28 cellular contexts compared by ENCODE assay signal in genomic region chr20:63241272-63241671, GRCh38. TPM values are rescaled to one million over a fixed set of nuclear protein-coding genes. Genes with fewer than 3 reads are reported as not detected.
"Had no signal": no experiment of that assay in that cellular context is flagged by ENCODE, and none has a peak within 500 bp of the region (broad histone marks: within the 10 kb centered on the region; RNA-seq: fewer than 3 reads in every experiment).

No MANE protein-coding gene starts in this region.

- H3K4me3 ChIP-seq: cardiac muscle cell, dorsolateral prefrontal cortex, lower lobe of right lung, tibial nerve, uterus had no signal

- H3K4me1 ChIP-seq: foreskin keratinocyte, lower lobe of right lung, uterus had no signal

- H3K27me3 ChIP-seq: cardiac muscle cell, foreskin keratinocyte, tibial nerve, uterus had no signal

- H3K27ac Mint-ChIP-seq: activated B cell treated with CpG ODN at 0.5 μM for 24 hours; activated CD4-positive, alpha-beta T cell treated with anti-CD3 and anti-CD28 coated beads, Interleukin-2, amount 10 ng/mL, durations not matched to agents 24 days and 14 days; activated CD8-positive, alpha-beta T cell treated with anti-CD3 and anti-CD28 coated beads for 36 hours; activated naive CD8-positive, alpha-beta T cell treated with anti-CD3 and anti-CD28 coated beads, Interleukin-2, amount 10 ng/mL, durations not matched to agents 7 days and 5 days; activated T-helper 2 cell treated with anti-CD3 and anti-CD28 coated beads, Interferon-gamma antibody, Interleukin-2, Interleukin-4, amounts not matched to agents 10 μg/mL and 5 μg/mL and 100 μg/mL, durations not matched to agents 14 hours and 24 hours and 36 hours; mesothelial cell of epicardium; nephron; progenitor cell of endocrine pancreas had no signal

- H3K9me3 Mint-ChIP-seq: activated B cell treated with CpG ODN at 0.5 μM for 24 hours; activated CD4-positive, alpha-beta T cell treated with anti-CD3 and anti-CD28 coated beads, Interleukin-2, amount 10 ng/mL, durations not matched to agents 24 days and 14 days; activated CD8-positive, alpha-beta T cell treated with anti-CD3 and anti-CD28 coated beads for 36 hours; activated naive CD8-positive, alpha-beta T cell treated with anti-CD3 and anti-CD28 coated beads, Interleukin-2, amount 10 ng/mL, durations not matched to agents 7 days and 5 days; activated T-helper 2 cell treated with anti-CD3 and anti-CD28 coated beads, Interferon-gamma antibody, Interleukin-2, Interleukin-4, amounts not matched to agents 10 μg/mL and 5 μg/mL and 100 μg/mL, durations not matched to agents 14 hours and 24 hours and 36 hours; mesothelial cell of epicardium; nephron had no signal

- H3K36me3 ChIP-seq: cardiac muscle cell, lower lobe of right lung, tibial nerve, uterus had no signal

- H3K9me3 ChIP-seq: lower lobe of right lung, tibial nerve, uterus had no signal

- H3K4me3 Mint-ChIP-seq: activated B cell treated with CpG ODN at 0.5 μM for 24 hours; activated CD4-positive, alpha-beta T cell treated with anti-CD3 and anti-CD28 coated beads, Interleukin-2, amount 10 ng/mL, durations not matched to agents 24 days and 14 days; activated CD8-positive, alpha-beta T cell treated with anti-CD3 and anti-CD28 coated beads for 36 hours; activated naive CD8-positive, alpha-beta T cell treated with anti-CD3 and anti-CD28 coated beads, Interleukin-2, amount 10 ng/mL, durations not matched to agents 7 days and 5 days; mesothelial cell of epicardium; nephron had no signal

- H3K36me3 Mint-ChIP-seq: activated naive CD8-positive, alpha-beta T cell treated with anti-CD3 and anti-CD28 coated beads, Interleukin-2, amount 10 ng/mL, durations not matched to agents 7 days and 5 days; mesothelial cell of epicardium had no signal

- ATAC-seq: activated CD8-positive, alpha-beta T cell treated with anti-CD3 and anti-CD28 coated beads for 36 hours; foreskin keratinocyte; left colon; lower lobe of right lung; stimulated activated naive CD8-positive, alpha-beta T cell treated with anti-CD3 and anti-CD28 coated beads, Interleukin-15, Interleukin-2, amounts not matched to agents 100 U/mL and 50 U/mL, for 24 hours had no signal

- DNase-seq: activated B cell treated with CpG ODN at 0.5 μM for 24 hours; activated CD4-positive, alpha-beta T cell treated with anti-CD3 and anti-CD28 coated beads, Interleukin-2, amount 10 ng/mL, durations not matched to agents 24 days and 14 days; activated CD8-positive, alpha-beta T cell treated with anti-CD3 and anti-CD28 coated beads for 36 hours; activated naive CD4-positive, alpha-beta T cell treated with Interleukin-2 at 50 U/mL for 16 hours; activated naive CD8-positive, alpha-beta T cell treated with anti-CD3 and anti-CD28 coated beads, Interleukin-2, amount 10 ng/mL, durations not matched to agents 7 days and 5 days; activated T-cell treated with anti-CD3 and anti-CD28 coated beads, Interleukin-2, amount 50 U/mL, for 1 hour; amygdala; dorsolateral prefrontal cortex; foreskin keratinocyte; hypothalamus; islet precursor cell; left colon; lower lobe of right lung; occipital lobe; stimulated activated naive CD8-positive, alpha-beta T cell treated with anti-CD3 and anti-CD28 coated beads, Interleukin-15, Interleukin-2, amounts not matched to agents 100 U/mL and 50 U/mL, for 24 hours; substantia nigra; T-helper 9 cell; uterus had no signal

- H3K27me3 Mint-ChIP-seq: activated CD8-positive, alpha-beta T cell treated with anti-CD3 and anti-CD28 coated beads for 36 hours had no signal

- H3K27ac ChIP-seq: cardiac muscle cell, dorsolateral prefrontal cortex, foreskin keratinocyte, lower lobe of right lung, tibial nerve, uterus had no signal

- H3K4me1 Mint-ChIP-seq: activated B cell treated with CpG ODN at 0.5 μM for 24 hours; activated CD4-positive, alpha-beta T cell treated with anti-CD3 and anti-CD28 coated beads, Interleukin-2, amount 10 ng/mL, durations not matched to agents 24 days and 14 days; activated naive CD8-positive, alpha-beta T cell treated with anti-CD3 and anti-CD28 coated beads, Interleukin-2, amount 10 ng/mL, durations not matched to agents 7 days and 5 days; mesothelial cell of epicardium; nephron had no signal

RNA-seq across cellular contexts. Expression of gene BIRC7, which starts 5.6 kb away (rescaled TPM):
- total RNA-seq: activated B cell treated with CpG ODN at 0.5 μM for 24 hours; activated CD4-positive, alpha-beta T cell treated with anti-CD3 and anti-CD28 coated beads, Interleukin-2, amount 10 ng/mL, durations not matched to agents 24 days and 14 days; activated naive CD8-positive, alpha-beta T cell treated with anti-CD3 and anti-CD28 coated beads, Interleukin-2, amount 10 ng/mL, durations not matched to agents 7 days and 5 days; activated T-helper 2 cell treated with anti-CD3 and anti-CD28 coated beads, Interferon-gamma antibody, Interleukin-2, Interleukin-4, amounts not matched to agents 10 μg/mL and 5 μg/mL and 100 μg/mL, durations not matched to agents 14 hours and 24 hours and 36 hours; fibroblast of lung; foreskin keratinocyte; occipital lobe; progenitor cell of endocrine pancreas; skeletal muscle tissue; uterus had no signal
- polyA plus RNA-seq: cardiac muscle cell, fibroblast of lung, foreskin keratinocyte had no signal

RNA-seq across cellular contexts. Expression of gene NKAIN4, which starts 13.0 kb away (rescaled TPM):
- total RNA-seq: activated B cell treated with CpG ODN at 0.5 μM for 24 hours; activated CD4-positive, alpha-beta T cell treated with anti-CD3 and anti-CD28 coated beads, Interleukin-2, amount 10 ng/mL, durations not matched to agents 24 days and 14 days; activated CD8-positive, alpha-beta T cell treated with anti-CD3 and anti-CD28 coated beads for 36 hours; activated naive CD8-positive, alpha-beta T cell treated with anti-CD3 and anti-CD28 coated beads, Interleukin-2, amount 10 ng/mL, durations not matched to agents 7 days and 5 days; activated T-helper 2 cell treated with anti-CD3 and anti-CD28 coated beads, Interferon-gamma antibody, Interleukin-2, Interleukin-4, amounts not matched to agents 10 μg/mL and 5 μg/mL and 100 μg/mL, durations not matched to agents 14 hours and 24 hours and 36 hours; cardiac muscle cell; fibroblast of lung; lower lobe of right lung had no signal
- polyA plus RNA-seq: cardiac muscle cell, fibroblast of lung had no signal

RNA-seq across cellular contexts. Expression of gene COL20A1, which starts 51.7 kb away (rescaled TPM):
- total RNA-seq: activated B cell treated with CpG ODN at 0.5 μM for 24 hours; activated CD4-positive, alpha-beta T cell treated with anti-CD3 and anti-CD28 coated beads, Interleukin-2, amount 10 ng/mL, durations not matched to agents 24 days and 14 days; activated T-helper 2 cell treated with anti-CD3 and anti-CD28 coated beads, Interferon-gamma antibody, Interleukin-2, Interleukin-4, amounts not matched to agents 10 μg/mL and 5 μg/mL and 100 μg/mL, durations not matched to agents 14 hours and 24 hours and 36 hours; cardiac muscle cell; chondrocyte; epithelial cell of proximal tubule; fibroblast of lung; foreskin keratinocyte; left colon; lower lobe of right lung had no signal
- polyA plus RNA-seq: fibroblast of lung, foreskin keratinocyte had no signal
